ENCODE assay signal across 12 cellular contexts in the genomic region with DNA sequence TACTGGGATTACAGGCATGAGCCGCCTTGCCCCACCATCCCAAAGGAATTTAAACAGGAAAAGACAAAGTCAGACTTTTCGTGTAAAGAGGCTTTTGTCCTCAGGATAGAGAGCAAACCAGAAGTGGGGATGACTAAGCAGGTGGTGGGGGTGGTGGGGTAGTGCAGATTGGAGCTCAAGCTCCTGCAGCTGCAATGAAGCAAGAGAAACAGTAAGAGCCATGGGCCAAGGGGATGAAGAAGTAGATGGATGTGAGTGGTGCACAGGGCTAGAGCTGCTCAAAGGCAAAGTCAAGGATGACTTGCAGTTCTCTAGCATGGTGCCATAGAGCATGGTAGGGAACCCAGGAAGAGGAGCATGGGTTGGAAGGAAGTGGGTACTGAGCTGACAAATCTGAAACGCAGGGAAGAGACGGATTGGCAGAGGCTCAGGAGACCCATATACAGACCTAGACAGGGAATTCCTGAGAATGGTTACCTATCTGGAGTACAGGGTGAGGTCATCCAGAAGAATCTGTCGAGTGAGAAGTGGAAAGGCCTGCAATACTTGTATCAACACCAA. TPM values are rescaled to one million over a fixed set of nuclear protein-coding genes. Genes with fewer than 3 reads are reported as not detected.
DNase-seq lines count a peak whose midpoint lies in the region; ATAC-seq, FAIRE-seq and TF ChIP-seq lines count a peak whose summit lies in the region.
"Had no signal": no experiment of that assay in that cellular context is flagged by ENCODE, and none has a peak within 500 bp of the region (broad histone marks: within the 10 kb centered on the region; RNA-seq: fewer than 3 reads in every experiment).

No MANE protein-coding gene starts in this region.

- peak; percentile 18 for DNase-seq in activated CD4-positive, alpha-beta T cell treated with anti-CD3 and anti-CD28 coated beads for 48 hours
- no peak for DNase-seq in activated CD4-positive, alpha-beta T cell treated with anti-CD3 and anti-CD28 coated beads, Interleukin-2, amount 10 ng/mL, durations not matched to agents 7 days and 5 days
- DNase-seq in NOMO-1 treated with dmso at 0.1 percent for 144 hours (lab: John Stamatoyannopoulos, UW; ENCODE audit: unreplicated experiment) = peak; percentile 77
- DNase-seq in endothelial cell of umbilical vein (ENCODE audit: low read depth, low spot score) = peak; percentile 38
- DNase-seq in sciatic nerve (ENCODE audit: low spot score) = peak; percentile 4
- no peak for DNase-seq in natural killer cell
- DNase-seq in NCI-H446 treated with DMSO at 0.1 percent for 48 hours (lab: John Stamatoyannopoulos, UW) = no peak
- DNase-seq: activated CD8-positive, alpha-beta memory T cell treated with anti-CD3 and anti-CD28 coated beads for 24 hours; stimulated activated CD4-positive, alpha-beta T cell treated with anti-CD3 and anti-CD28 coated beads, Interleukin-1b, Interleukin-23, amount 100 ng/mL, for 48 hours had no signal

- TF ChIP-seq CTCF in endothelial cell of umbilical vein (IDR thresholded peaks at IDR 0.05; ENCODE audit: extremely low read depth in 1 of 2, insufficient read depth in 1 of 2, low read depth in 1 of 2, low read length in 2 of 2) (no peak), natural killer cell (IDR thresholded peaks at IDR 0.05) (no peak)

- H3K4me1 Mint-ChIP-seq in activated CD4-positive, alpha-beta T cell treated with anti-CD3 and anti-CD28 coated beads, Interleukin-2, amount 10 ng/mL, durations not matched to agents 7 days and 5 days = peaks cover 18% of the 10 kb centered on the region
- peaks cover 5 to 10% of the 10 kb centered on the region in 2 donors for H3K4me1 Mint-ChIP-seq in natural killer cell

- no peaks in the 10 kb centered on the region for H3K9me1 ChIP-seq in endothelial cell of umbilical vein (replicated peaks; ENCODE audit: control insufficient read depth, extremely low read depth, insufficient read depth, low read length)

- H3K4me3 Mint-ChIP-seq in activated CD4-positive, alpha-beta T cell treated with anti-CD3 and anti-CD28 coated beads, Interleukin-2, amount 10 ng/mL, durations not matched to agents 7 days and 5 days = no peak overlapping the region
- no peak overlapping the region for H3K4me3 Mint-ChIP-seq in natural killer cell
- H3K4me3 Mint-ChIP-seq: nephron had no signal

- intact Hi-C loops in endothelial cell of umbilical vein (cut with micrococcal nuclease) = loop anchor here (1.0 kb wide), 1 partner anchor 11 kb away; no protein-coding TSS in a partner anchor
- intact Hi-C loops in sciatic nerve (cut with DNase I) = no loop called here
- intact Hi-C loops in natural killer cell (cut with micrococcal nuclease) = no loop called here

- H3K4me3 ChIP-seq in endothelial cell of umbilical vein (replicated peaks in 1 of 3; ENCODE audit: insufficient read depth in 1 of 3, low read depth in 1 of 3, low read length in 3 of 3) = no peak overlapping the region
- H3K4me3 ChIP-seq: thoracic aorta had no signal

- CTCF ChIA-PET in activated CD4-positive, alpha-beta T cell treated with anti-CD3 and anti-CD28 coated beads, Interleukin-2, amount 10 ng/mL, durations not matched to agents 7 days and 5 days (lab: Charles Lee) = interaction anchor here (0.9 to 1.1 kb wide), 2 partner anchors 38 to 82 kb away, joined by 3 to 5 read pairs; no protein-coding TSS in a partner anchor
- CTCF ChIA-PET in endothelial cell of umbilical vein (lab: Charles Lee) = interaction anchor here (0.9 kb wide), 2 partner anchors 28 to 423 kb away, joined by 3 read pairs; no protein-coding TSS in a partner anchor

- H3K27ac Mint-ChIP-seq in activated CD4-positive, alpha-beta T cell treated with anti-CD3 and anti-CD28 coated beads, Interleukin-2, amount 10 ng/mL, durations not matched to agents 7 days and 5 days = no peak overlapping the region
- no peak overlapping the region for H3K27ac Mint-ChIP-seq in natural killer cell
- H3K27ac Mint-ChIP-seq: nephron had no signal

- H3K36me3 Mint-ChIP-seq in activated CD4-positive, alpha-beta T cell treated with anti-CD3 and anti-CD28 coated beads, Interleukin-2, amount 10 ng/mL, durations not matched to agents 7 days and 5 days (ENCODE audit: low read depth) = peaks cover 2% of the 10 kb centered on the region
- no peaks in the 10 kb centered on the region for H3K36me3 Mint-ChIP-seq in natural killer cell

- H3K4me1 ChIP-seq in endothelial cell of umbilical vein (ENCODE audit: control insufficient read depth, extremely low read depth, insufficient read depth, low read length) = peaks cover 6% of the 10 kb centered on the region

- no peaks in the 10 kb centered on the region for H3K79me2 ChIP-seq in endothelial cell of umbilical vein (ENCODE audit: control insufficient read depth, insufficient read depth, low read length)

- BruUV-seq in endothelial cell of umbilical vein (replicated peaks; lab: Mats Ljungman, UMichigan) = no TSS peak

- dilution Hi-C loops in endothelial cell of umbilical vein (cut with MboI; ENCODE audit: extremely low pct_ligation_motif_present, low sequenced_read_pairs) = no loop called here

- no peak overlapping the region for H3K27ac ChIP-seq in endothelial cell of umbilical vein (ENCODE audit: insufficient read depth, low read depth, low read length)
- H3K27ac ChIP-seq: thoracic aorta had no signal

- POLR2A ChIA-PET in activated CD4-positive, alpha-beta T cell treated with anti-CD3 and anti-CD28 coated beads, Interleukin-2, amount 10 ng/mL, durations not matched to agents 7 days and 5 days (lab: Charles Lee) = no interaction called here
- POLR2A ChIA-PET in endothelial cell of umbilical vein (lab: Charles Lee) = interaction anchor here (0.7 kb wide), 1 partner anchor 87 kb away, joined by 3 read pairs; no protein-coding TSS in a partner anchor

- TF ChIP-seq POLR2A in endothelial cell of umbilical vein (IDR thresholded peaks at IDR 0.05; ENCODE audit: low read depth, low read length) = no peak

- H3K27me3 Mint-ChIP-seq in activated CD4-positive, alpha-beta T cell treated with anti-CD3 and anti-CD28 coated beads, Interleukin-2, amount 10 ng/mL, durations not matched to agents 7 days and 5 days = no peaks in the 10 kb centered on the region
- H3K27me3 Mint-ChIP-seq in natural killer cell (ENCODE audit: low read depth in 2 of 2) = no peaks in the 10 kb centered on the region

- H2AFZ ChIP-seq in endothelial cell of umbilical vein (ENCODE audit: low read depth, low read length) = peak overlapping the region; percentile 7

- H3K4me2 ChIP-seq in endothelial cell of umbilical vein (ENCODE audit: insufficient read depth, low read length) = no peak overlapping the region

- H3K9me3 ChIP-seq in endothelial cell of umbilical vein (replicated peaks; ENCODE audit: control insufficient read depth, insufficient read depth, low read length) = no peaks in the 10 kb centered on the region
- H3K9me3 ChIP-seq: thoracic aorta had no signal

- no peaks in the 10 kb centered on the region for H3K27me3 ChIP-seq in endothelial cell of umbilical vein (ENCODE audit: control insufficient read depth in 2 of 2, insufficient read depth in 2 of 2, low read length in 2 of 2)

- no peak for ATAC-seq in sciatic nerve
- no peak for ATAC-seq in natural killer cell
- no peak for ATAC-seq in GM18868 (IDR thresholded peaks at IDR 0.05; ENCODE audit: unreplicated experiment)

- peak; percentile 48 for FAIRE-seq in endothelial cell of umbilical vein (lab: Jason Lieb, UNC)

- no peaks in the 10 kb centered on the region for H3K36me3 ChIP-seq in endothelial cell of umbilical vein (ENCODE audit: control insufficient read depth in 2 of 2, extremely low read depth in 1 of 2, insufficient read depth in 2 of 2, low read length in 2 of 2)
- H3K36me3 ChIP-seq: thoracic aorta had no signal

- H3K9ac ChIP-seq in endothelial cell of umbilical vein (replicated peaks; ENCODE audit: extremely low read depth, insufficient read depth, low read length) = no peak overlapping the region

- no peaks in the 10 kb centered on the region for H4K20me1 ChIP-seq in endothelial cell of umbilical vein (replicated peaks; ENCODE audit: control insufficient read depth, extremely low read depth, insufficient read depth, low read length)

- peaks cover 5% of the 10 kb centered on the region for H3K9me3 Mint-ChIP-seq in activated CD4-positive, alpha-beta T cell treated with anti-CD3 and anti-CD28 coated beads, Interleukin-2, amount 10 ng/mL, durations not matched to agents 7 days and 5 days
- H3K9me3 Mint-ChIP-seq in natural killer cell = no peaks in the 10 kb centered on the region
- H3K9me3 Mint-ChIP-seq: nephron had no signal

TF ChIP-seq in endothelial cell of umbilical vein, 7 proteins besides CTCF, POLR2A, EP300 and RAD21:
- TF ChIP-seq FOS (IDR thresholded peaks at IDR 0.05; ENCODE audit: borderline replicate concordance, insufficient read depth, low read length) (peak; percentile 83), JUN (IDR thresholded peaks at IDR 0.05; ENCODE audit: borderline replicate concordance, insufficient read depth, insufficient read length, low read depth) (no peak)

RNA-seq across cellular contexts. Expression of gene RNF34, which starts 11.4 kb away (rescaled TPM):
- 10 to 100 TPM; 83.5 to 90.2 TPM for total RNA-seq in activated CD4-positive, alpha-beta T cell treated with anti-CD3 and anti-CD28 coated beads, Interleukin-2, amount 10 ng/mL, durations not matched to agents 7 days and 5 days
- total RNA-seq in endothelial cell of umbilical vein = 51.1 and 57.1 TPM in 2 replicates
- 31.9 and 37.6 TPM in 2 replicates for polyA plus RNA-seq in endothelial cell of umbilical vein
- 41.4 and 44.3 TPM in 2 replicates for polyA plus RNA-seq in endothelial cell of umbilical vein (2011; cell fraction: cytosol; rRNA removed)
- 70.6 and 82.3 TPM in 2 replicates for polyA plus RNA-seq in endothelial cell of umbilical vein (2011; cell fraction: nucleus; rRNA removed)
- polyA plus RNA-seq in endothelial cell of umbilical vein (2012) = 52.3 and 65.9 TPM in 2 replicates
- 173 and 239 TPM in 2 replicates for polyA minus RNA-seq in endothelial cell of umbilical vein
- 37.7 TPM for polyA minus RNA-seq in endothelial cell of umbilical vein (2011; cell fraction: cytosol; rRNA and poly(A)+ RNA removed)
- polyA minus RNA-seq in endothelial cell of umbilical vein (2011; cell fraction: nucleus; rRNA and poly(A)+ RNA removed) = 50.4 and 53.9 TPM in 2 replicates
- total RNA-seq in sciatic nerve = 39.5 TPM
- 10 to 100 TPM; 62.3 to 78.4 (median 73.4) TPM for total RNA-seq in natural killer cell

RNA-seq across cellular contexts. Expression of gene ANAPC5, which starts 36.3 kb away (rescaled TPM):
- total RNA-seq in activated CD4-positive, alpha-beta T cell treated with anti-CD3 and anti-CD28 coated beads, Interleukin-2, amount 10 ng/mL, durations not matched to agents 7 days and 5 days = 100 to 1,000 TPM; 140 TPM
- total RNA-seq in endothelial cell of umbilical vein (129 and 133 TPM in 2 replicates), sciatic nerve (113 TPM), natural killer cell (100 to 1,000 TPM; 134 to 171 (median 163) TPM)
- 156 and 168 TPM in 2 replicates for polyA plus RNA-seq in endothelial cell of umbilical vein
- polyA plus RNA-seq in endothelial cell of umbilical vein (2011; cell fraction: cytosol; rRNA removed) = 151 and 163 TPM in 2 replicates
- polyA plus RNA-seq in endothelial cell of umbilical vein (2011; cell fraction: nucleus; rRNA removed) = 672 and 721 TPM in 2 replicates
- polyA plus RNA-seq in endothelial cell of umbilical vein (2012) = 121 and 165 TPM in 2 replicates
- polyA minus RNA-seq in endothelial cell of umbilical vein = 176 and 189 TPM in 2 replicates
- polyA minus RNA-seq in endothelial cell of umbilical vein (2011; cell fraction: cytosol; rRNA and poly(A)+ RNA removed) = 110 TPM
- 137 and 168 TPM in 2 replicates for polyA minus RNA-seq in endothelial cell of umbilical vein (2011; cell fraction: nucleus; rRNA and poly(A)+ RNA removed)

Comparison
In these comparisons a context has a peak if more than half of its experiments do, and no peak if none do; other contexts are left out.
1. DNase-seq: peak in activated CD4-positive, alpha-beta T cell treated with anti-CD3 and anti-CD28 coated beads for 48 hours (single experiment), NOMO-1 treated with dmso at 0.1 percent for 144 hours (single experiment), endothelial cell of umbilical vein (single experiment) and sciatic nerve (single experiment); none in activated CD4-positive, alpha-beta T cell treated with anti-CD3 and anti-CD28 coated beads, Interleukin-2, amount 10 ng/mL, durations not matched to agents 7 days and 5 days (single experiment), natural killer cell (single experiment) and NCI-H446 treated with DMSO at 0.1 percent for 48 hours (single experiment).